Comparison of ENCODE assay signal across 1 cellular context in genomic region chr18:49899647-49900330, GRCh38.
TF ChIP-seq lines count a peak whose summit lies in the region.

No MANE protein-coding gene starts in this region.

TF ChIP-seq in GM23338, 12 proteins besides CTCF, POLR2A, EP300 and RAD21 (continued from another document):
- TF ChIP-seq, protein P1, sequence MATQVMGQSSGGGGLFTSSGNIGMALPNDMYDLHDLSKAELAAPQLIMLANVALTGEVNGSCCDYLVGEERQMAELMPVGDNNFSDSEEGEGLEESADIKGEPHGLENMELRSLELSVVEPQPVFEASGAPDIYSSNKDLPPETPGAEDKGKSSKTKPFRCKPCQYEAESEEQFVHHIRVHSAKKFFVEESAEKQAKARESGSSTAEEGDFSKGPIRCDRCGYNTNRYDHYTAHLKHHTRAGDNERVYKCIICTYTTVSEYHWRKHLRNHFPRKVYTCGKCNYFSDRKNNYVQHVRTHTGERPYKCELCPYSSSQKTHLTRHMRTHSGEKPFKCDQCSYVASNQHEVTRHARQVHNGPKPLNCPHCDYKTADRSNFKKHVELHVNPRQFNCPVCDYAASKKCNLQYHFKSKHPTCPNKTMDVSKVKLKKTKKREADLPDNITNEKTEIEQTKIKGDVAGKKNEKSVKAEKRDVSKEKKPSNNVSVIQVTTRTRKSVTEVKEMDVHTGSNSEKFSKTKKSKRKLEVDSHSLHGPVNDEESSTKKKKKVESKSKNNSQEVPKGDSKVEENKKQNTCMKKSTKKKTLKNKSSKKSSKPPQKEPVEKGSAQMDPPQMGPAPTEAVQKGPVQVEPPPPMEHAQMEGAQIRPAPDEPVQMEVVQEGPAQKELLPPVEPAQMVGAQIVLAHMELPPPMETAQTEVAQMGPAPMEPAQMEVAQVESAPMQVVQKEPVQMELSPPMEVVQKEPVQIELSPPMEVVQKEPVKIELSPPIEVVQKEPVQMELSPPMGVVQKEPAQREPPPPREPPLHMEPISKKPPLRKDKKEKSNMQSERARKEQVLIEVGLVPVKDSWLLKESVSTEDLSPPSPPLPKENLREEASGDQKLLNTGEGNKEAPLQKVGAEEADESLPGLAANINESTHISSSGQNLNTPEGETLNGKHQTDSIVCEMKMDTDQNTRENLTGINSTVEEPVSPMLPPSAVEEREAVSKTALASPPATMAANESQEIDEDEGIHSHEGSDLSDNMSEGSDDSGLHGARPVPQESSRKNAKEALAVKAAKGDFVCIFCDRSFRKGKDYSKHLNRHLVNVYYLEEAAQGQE (IDR thresholded peaks at IDR 0.05; ENCODE audit: unreplicated experiment), result no peak
- TF ChIP-seq STAT1 (IDR thresholded peaks at IDR 0.05; ENCODE audit: unreplicated experiment), result no peak
- TF ChIP-seq ZNF114 (CRISPR knock-in tag; IDR thresholded peaks at IDR 0.05), result no peak
- TF ChIP-seq JUNB (IDR thresholded peaks at IDR 0.05; ENCODE audit: unreplicated experiment), result no peak
- no peak for TF ChIP-seq NANOG (IDR thresholded peaks at IDR 0.05; ENCODE audit: borderline replicate concordance)
- TF ChIP-seq CREB1 (CRISPR knock-in tag; IDR thresholded peaks at IDR 0.05; ENCODE audit: low read depth), result no peak
- no peak for TF ChIP-seq ZNF331 (CRISPR knock-in tag; IDR thresholded peaks at IDR 0.05; ENCODE audit: low read depth)
- TF ChIP-seq EZH2phosphoT487 (IDR thresholded peaks at IDR 0.05; ENCODE audit: unreplicated experiment), result no peak
